In genomic region chr10:130136214-130137076, GRCh38 we compare ENCODE assay signal across 1 cellular context.
TF ChIP-seq lines count a peak whose summit lies in the region.

TSS of gene GLRX3 (plus strand) at chr10:130136391. CDS start at chr10:130136421, 30 bp downstream.

TF ChIP-seq in K562, 482 proteins besides CTCF, POLR2A, EP300 and RAD21 (continued from another document):
- TF ChIP-seq MAX (CRISPR knock-in tag; IDR thresholded peaks at IDR 0.05) (peak; percentile 47), CREB3L1 (IDR thresholded peaks at IDR 0.05; ENCODE audit: borderline replicate concordance, low read depth) (no peak), THAP7 (CRISPR knock-in tag; IDR thresholded peaks at IDR 0.05) (no peak), LEF1 (IDR thresholded peaks at IDR 0.05) (no peak), TFAP4 (CRISPR knock-in tag; IDR thresholded peaks at IDR 0.05; ENCODE audit: borderline replicate concordance) (peak; percentile 87), FUS (optimal IDR thresholded peaks at IDR 0.05; ENCODE audit: low read depth, low read length) (no peak), VEZF1 (CRISPR knock-in tag; IDR thresholded peaks at IDR 0.05) (peak; percentile 28; the same call in 1 of the 2 replicates), RBBP5 (IDR thresholded peaks at IDR 0.05; ENCODE audit: borderline replicate concordance, insufficient read depth, low read length, poor library complexity, severe bottlenecking) (peak; percentile 89), SP1 (CRISPR knock-in tag; IDR thresholded peaks at IDR 0.05) (peak; percentile 76), TGIF2 (CRISPR knock-in tag; IDR thresholded peaks at IDR 0.05) (0 out of 2 replicates have a peak, but pooled peaks have one; percentile 49), MLLT1 (IDR thresholded peaks at IDR 0.05) (peak in 1 of 2 experiments; percentile 99; a peak in 2 of 4 replicates), ILK (tag; IDR thresholded peaks at IDR 0.05; ENCODE audit: borderline replicate concordance, low read depth) (no peak), TAF1 (IDR thresholded peaks at IDR 0.05; ENCODE audit: control insufficient read depth, extremely low read depth, insufficient read depth, low read length, severe bottlenecking) (peak; percentile 92), BRCA1 (IDR thresholded peaks at IDR 0.05) (no peak), BRCA1 (CRISPR knock-in tag; IDR thresholded peaks at IDR 0.05) (no peak), NR2C1 (IDR thresholded peaks at IDR 0.05) (no peak), NR2C1 (tag; IDR thresholded peaks at IDR 0.05) (no peak), ZFP36 (IDR thresholded peaks at IDR 0.05; ENCODE audit: low read depth, low read length, partially characterized antibody) (no peak), TAF7 (tag; IDR thresholded peaks at IDR 0.05) (peak; percentile 54; the same call in 1 of the 2 replicates), EGR1 (conservative IDR thresholded peaks at IDR 0.05) (peak; percentile 88), ARID1B (IDR thresholded peaks at IDR 0.05) (no peak), SRSF3 (IDR thresholded peaks at IDR 0.05; ENCODE audit: insufficient read depth, low read length) (no peak), E4F1 (CRISPR knock-in tag; IDR thresholded peaks at IDR 0.05; ENCODE audit: borderline replicate concordance) (no peak), SIN3B (IDR thresholded peaks at IDR 0.05; ENCODE audit: low read depth) (peak; percentile 82), ZBTB17 (CRISPR knock-in tag; IDR thresholded peaks at IDR 0.05) (peak; percentile 99), ZSCAN32 (CRISPR knock-in tag; IDR thresholded peaks at IDR 0.05) (no peak), ATF4 (CRISPR knock-in tag; IDR thresholded peaks at IDR 0.05) (no peak), PRDM10 (IDR thresholded peaks at IDR 0.05; ENCODE audit: partially characterized antibody) (peak; percentile 12), POLR2B (IDR thresholded peaks at IDR 0.05; ENCODE audit: low read depth, partially characterized antibody) (peak; percentile 38)
